8 cellular contexts compared by ENCODE assay signal in genomic region chr11:27362749-27363575, GRCh38. TPM values are rescaled to one million over a fixed set of nuclear protein-coding genes. Genes with fewer than 3 reads are reported as not detected.
DNase-seq lines count a peak whose midpoint lies in the region; ATAC-seq and TF ChIP-seq lines count a peak whose summit lies in the region.

Gene CCDC34 (minus strand): TSS chr11:27363215. CDS start chr11:27363194, 21 bp downstream.

- no peaks in the 10 kb centered on the region for H3K9me3 Mint-ChIP-seq in activated naive CD4-positive, alpha-beta T cell treated with anti-CD3 and anti-CD28 coated beads, Interleukin-2, amount 50 U/mL, for 72 hours
- H3K9me3 Mint-ChIP-seq in glutamatergic neuron (ENCODE audit: unreplicated experiment) = peaks cover 4% of the 10 kb centered on the region

- peak within 1 kb of the TSS; percentile 96 for H3K4me3 Mint-ChIP-seq in glutamatergic neuron (ENCODE audit: unreplicated experiment)

- H3K4me3 ChIP-seq in GM12864 (ENCODE audit: low read depth, low read length) (peak within 1 kb of the TSS; percentile 52), osteoblast (ENCODE audit: insufficient read depth, low read length) (peak within 1 kb of the TSS; percentile 81), thoracic aorta (peak within 1 kb of the TSS; percentile 87)

- no peaks in the 10 kb centered on the region for H4K20me1 ChIP-seq in osteoblast (ENCODE audit: insufficient read depth, low read length)

- H3K27ac ChIP-seq in osteoblast (ENCODE audit: low read depth, low read length) (peak within 1 kb of the TSS; percentile 70), thoracic aorta (no peak within 1 kb of the TSS)

- H3K4me1 ChIP-seq in osteoblast (ENCODE audit: insufficient read depth, low read length) (peaks cover 23% of the 10 kb centered on the region), thoracic aorta (ENCODE audit: control insufficient read depth in 1 of 2, low read depth in 2 of 2) (no peaks in the 10 kb centered on the region)

- H3K27ac Mint-ChIP-seq in activated naive CD4-positive, alpha-beta T cell treated with anti-CD3 and anti-CD28 coated beads, Interleukin-2, amount 50 U/mL, for 72 hours = peak within 1 kb of the TSS; percentile 92 to 94
- peak within 1 kb of the TSS; percentile 60 for H3K27ac Mint-ChIP-seq in glutamatergic neuron (ENCODE audit: unreplicated experiment)

- H3K4me1 Mint-ChIP-seq in glutamatergic neuron (ENCODE audit: low read depth, unreplicated experiment) = peaks cover 8% of the 10 kb centered on the region

- H3K27me3 Mint-ChIP-seq in glutamatergic neuron (ENCODE audit: unreplicated experiment) = peaks cover 2% of the 10 kb centered on the region

- peaks cover 19% of the 10 kb centered on the region for H3K79me2 ChIP-seq in osteoblast (ENCODE audit: insufficient read depth, low read length)

- peaks cover 0 to 9% of the 10 kb centered on the region in 2 donors for H3K36me3 Mint-ChIP-seq in activated naive CD4-positive, alpha-beta T cell treated with anti-CD3 and anti-CD28 coated beads, Interleukin-2, amount 50 U/mL, for 72 hours
- H3K36me3 Mint-ChIP-seq in glutamatergic neuron (ENCODE audit: unreplicated experiment) = no peaks in the 10 kb centered on the region

- peaks cover 8% of the 10 kb centered on the region for H3K36me3 ChIP-seq in osteoblast (ENCODE audit: insufficient read depth, low read length)
- peaks cover 4% of the 10 kb centered on the region for H3K36me3 ChIP-seq in thoracic aorta

- ATAC-seq in HG02642 (IDR thresholded peaks at IDR 0.05; ENCODE audit: poor library complexity, unreplicated experiment) (peak; percentile 100), thoracic aorta (ENCODE audit: insufficient number of reproducible peaks, low FRiP score, low read depth) (peak; percentile 85)
- ATAC-seq in activated naive CD4-positive, alpha-beta T cell treated with anti-CD3 and anti-CD28 coated beads, Interleukin-2, amount 50 U/mL, for 72 hours = peak; percentile 99 to 100

- H3K4me2 ChIP-seq in osteoblast (ENCODE audit: insufficient read depth, low read length) = peak within 1 kb of the TSS; percentile 96

- H3K27me3 ChIP-seq in osteoblast (ENCODE audit: insufficient read depth, low read length) (no peaks in the 10 kb centered on the region), thoracic aorta (replicated peaks; ENCODE audit: insufficient read depth) (no peaks in the 10 kb centered on the region)

- no peaks in the 10 kb centered on the region for H3K9me3 ChIP-seq in osteoblast (ENCODE audit: low read depth, low read length)
- H3K9me3 ChIP-seq in thoracic aorta = no peaks in the 10 kb centered on the region

- DNase-seq in GM12864 (ENCODE audit: low read depth) (peak; percentile 72), NCI-H1092 treated with DMSO at 0.1 percent for 48 hours (lab: John Stamatoyannopoulos, UW) (peak; percentile 93), SKM-1 (lab: John Stamatoyannopoulos, UW; ENCODE audit: unreplicated experiment) (peak; percentile 54), glutamatergic neuron (peak; percentile 90), osteoblast (ENCODE audit: insufficient read length, low spot score, missing footprints) (peak; percentile 97), thoracic aorta (ENCODE audit: low spot score) (peak; percentile 45)
- DNase-seq in activated naive CD4-positive, alpha-beta T cell treated with anti-CD3 and anti-CD28 coated beads, Interleukin-2, amount 50 U/mL, for 72 hours (ENCODE audit: low spot score in 2 of 2) = peak; percentile 88

- peak within 1 kb of the TSS; percentile 93 for H2AFZ ChIP-seq in osteoblast (ENCODE audit: low read length)

- TF ChIP-seq CTCF in GM12864 (IDR thresholded peaks at IDR 0.05; ENCODE audit: low read depth, low read length, missing control alignments) = no peak
- no peak for TF ChIP-seq CTCF in glutamatergic neuron (IDR thresholded peaks at IDR 0.05; ENCODE audit: partially characterized antibody, unreplicated experiment)
- no peak for TF ChIP-seq CTCF in osteoblast (IDR thresholded peaks at IDR 0.05; ENCODE audit: extremely low read depth, low read depth, low read length)
- no peak for TF ChIP-seq CTCF in thoracic aorta (IDR thresholded peaks at IDR 0.05)

RNA-seq across cellular contexts. Expression of gene CCDC34, which starts in this region (rescaled TPM):
- total RNA-seq in activated naive CD4-positive, alpha-beta T cell treated with anti-CD3 and anti-CD28 coated beads, Interleukin-2, amount 50 U/mL, for 72 hours = 10 to 100 TPM; 19.7 to 20.8 TPM
- total RNA-seq in glutamatergic neuron (ENCODE audit: unreplicated experiment) = 3.5 TPM
- total RNA-seq in osteoblast = 3.6 and 5.9 TPM in 2 replicates
- 1 to 10 TPM; 1.5 to 2.3 TPM for total RNA-seq in thoracic aorta

Comparison
In these comparisons a context has a peak if more than half of its experiments do, and no peak if none do; other contexts are left out.
1. DNase-seq: peak in every context shown above with its lines; median percentile 97 in osteoblast; 93 in NCI-H1092 treated with DMSO at 0.1 percent for 48 hours; 90 in glutamatergic neuron; 88 in activated naive CD4-positive, alpha-beta T cell treated with anti-CD3 and anti-CD28 coated beads, Interleukin-2, amount 50 U/mL, for 72 hours; 72 in GM12864; 54 in SKM-1; 45 in thoracic aorta.